8 cellular contexts compared by ENCODE assay signal in the genomic region with DNA sequence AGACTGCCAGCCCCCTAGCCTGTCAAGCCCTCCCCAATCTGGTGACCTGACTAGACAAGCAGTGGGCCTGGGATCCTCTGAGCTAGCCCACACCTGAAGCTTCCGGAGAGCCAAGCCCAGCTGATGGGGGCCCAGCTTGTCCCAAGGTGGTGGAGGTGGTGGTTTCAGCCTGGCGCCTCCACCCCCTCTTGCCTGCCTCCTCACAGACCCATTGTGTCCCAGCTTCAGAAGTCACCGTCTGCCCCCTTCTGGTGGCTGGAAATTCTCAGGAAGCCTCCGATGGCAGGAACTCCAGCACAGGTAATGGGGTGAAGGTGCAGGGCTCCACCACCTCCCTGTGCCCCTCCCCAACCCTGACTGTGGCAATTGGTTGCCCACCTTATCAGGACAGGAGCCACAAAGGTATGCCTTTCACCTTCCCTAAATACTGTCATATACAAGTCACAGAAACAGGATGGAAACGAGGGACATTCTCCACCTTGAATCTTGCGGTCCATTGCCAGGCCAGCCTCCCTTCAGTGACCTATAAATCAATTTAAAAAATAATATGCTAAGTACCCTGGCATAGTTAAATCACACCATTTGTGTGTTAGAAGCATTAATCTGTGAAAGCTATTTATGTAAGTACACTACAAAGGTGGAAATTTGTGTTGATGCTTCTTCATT.
DNase-seq lines count a peak whose midpoint lies in the region; ATAC-seq and TF ChIP-seq lines count a peak whose summit lies in the region.

No MANE protein-coding gene starts in this region.

- DNase-seq in AG09319 (ENCODE audit: extremely low read depth, low read depth), result no peak
- DNase-seq in NCI-H69 (lab: John Stamatoyannopoulos, UW), result peak; percentile 76
- DNase-seq in activated effector memory CD4-positive, alpha-beta T cell treated with Interleukin-2 at 50 U/mL for 16 hours, result peak; percentile 6
- no peak for DNase-seq in Right ventricle myocardium inferior (ENCODE audit: missing footprints)
- DNase-seq in posterior cingulate gyrus, result peak in 9 of 10 donors; percentile 37 to 91 (median 61)
- DNase-seq in NCI-H2081 treated with DMSO at 0.1 percent for 48 hours (lab: John Stamatoyannopoulos, UW), result no peak

- peak; percentile 58 for TF ChIP-seq CTCF in AG09319 (IDR thresholded peaks at IDR 0.05; ENCODE audit: low read depth, low read length)

- intact Hi-C loops in Right ventricle myocardium inferior (cut with DNase I) (loop anchor here (2.0 kb wide), 2 partner anchors 313 to 513 kb away; no protein-coding TSS in a partner anchor), posterior cingulate gyrus (cut with DNase I) (loop anchor here (5.0 kb wide), 1 partner anchor 515 kb away; no protein-coding TSS in a partner anchor)

- ATAC-seq in GM19463 (IDR thresholded peaks at IDR 0.05; ENCODE audit: unreplicated experiment) (peak; percentile 44), Right ventricle myocardium inferior (peak; percentile 78), HG03139 (IDR thresholded peaks at IDR 0.05; ENCODE audit: unreplicated experiment) (no peak)

Comparison
In these comparisons a context has a peak if more than half of its experiments do, and no peak if none do; other contexts are left out.
1. DNase-seq: peak in NCI-H69 (single experiment), activated effector memory CD4-positive, alpha-beta T cell treated with Interleukin-2 at 50 U/mL for 16 hours (single experiment) and posterior cingulate gyrus (9 of 10); none in AG09319 (single experiment), Right ventricle myocardium inferior (single experiment) and NCI-H2081 treated with DMSO at 0.1 percent for 48 hours (single experiment).